1 cellular context compared by ENCODE assay signal in genomic region chr11:57405271-57405890, GRCh38.
TF ChIP-seq lines count a peak whose summit lies in the region.

No MANE protein-coding gene starts in this region.

TF ChIP-seq in A549, 52 proteins besides CTCF, POLR2A, EP300 and RAD21 (continued from another document):
- TF ChIP-seq HEYL (CRISPR knock-in tag; IDR thresholded peaks at IDR 0.05) (no peak), RNF2 (IDR thresholded peaks at IDR 0.05; ENCODE audit: borderline replicate concordance, low read depth) (no peak), ESRRA (IDR thresholded peaks at IDR 0.05; ENCODE audit: borderline replicate concordance, low read length) (no peak), E2F6 (IDR thresholded peaks at IDR 0.05; ENCODE audit: borderline replicate concordance, low read depth) (no peak), ELK1 (IDR thresholded peaks at IDR 0.05; ENCODE audit: low read depth, low read length) (no peak), JUNB (IDR thresholded peaks at IDR 0.05) (no peak), BHLHE40 (IDR thresholded peaks at IDR 0.05; ENCODE audit: low read depth, low read length) (no peak), HOXB13 (CRISPR knock-in tag; IDR thresholded peaks at IDR 0.05; ENCODE audit: low read depth) (no peak), NR3C1 (IDR thresholded peaks at IDR 0.05) (no peak), RARB (CRISPR knock-in tag; IDR thresholded peaks at IDR 0.05) (no peak), HOXB5 (CRISPR knock-in tag; IDR thresholded peaks at IDR 0.05) (no peak), RFX5 (IDR thresholded peaks at IDR 0.05) (no peak), FOXS1 (CRISPR knock-in tag; IDR thresholded peaks at IDR 0.05) (no peak), ATOH8 (CRISPR knock-in tag; IDR thresholded peaks at IDR 0.05; ENCODE audit: low read depth) (no peak), SMC3 (IDR thresholded peaks at IDR 0.05) (no peak)
